In genomic region chr22:37193629-37194191, GRCh38 we compare ENCODE assay signal across 8 cellular contexts. TPM values are rescaled to one million over a fixed set of nuclear protein-coding genes. Genes with fewer than 3 reads are reported as not detected.
DNase-seq lines count a peak whose midpoint lies in the region; ATAC-seq and TF ChIP-seq lines count a peak whose summit lies in the region.

No MANE protein-coding gene starts in this region.

- H3K36me3 Mint-ChIP-seq in MCF 10A (ENCODE audit: insufficient read depth, unreplicated experiment): no peaks in the 10 kb centered on the region
- no peaks in the 10 kb centered on the region for H3K36me3 Mint-ChIP-seq in activated T-cell treated with anti-CD3 and anti-CD28 coated beads, Interleukin-2, amount 50 U/mL, for 4 hours (ENCODE audit: insufficient read depth)

- no peak for TF ChIP-seq POLR2A in breast epithelium (IDR thresholded peaks at IDR 0.05)
- no peak for TF ChIP-seq POLR2A in right lobe of liver (IDR thresholded peaks at IDR 0.05)
- TF ChIP-seq POLR2A in vagina (IDR thresholded peaks at IDR 0.05): no peak

- no peaks in the 10 kb centered on the region for H3K36me3 ChIP-seq in breast epithelium
- H3K36me3 ChIP-seq in right lobe of liver: peaks cover 0 to 4% (median 0%) of the 10 kb centered on the region in 4 donors
- H3K36me3 ChIP-seq in vagina: no peaks in the 10 kb centered on the region

- no peak overlapping the region for H3K4me3 Mint-ChIP-seq in MCF 10A (ENCODE audit: unreplicated experiment)
- H3K4me3 Mint-ChIP-seq in activated T-cell treated with anti-CD3 and anti-CD28 coated beads, Interleukin-2, amount 50 U/mL, for 4 hours: peak overlapping the region; percentile 59

- peak in 1 of 2 donors; percentile 40 for DNase-seq in breast epithelium (ENCODE audit: low spot score in 2 of 2)
- no peak for DNase-seq in MCF 10A (ENCODE audit: unreplicated experiment)
- no peak for DNase-seq in activated T-cell treated with anti-CD3 and anti-CD28 coated beads, Interleukin-2, amount 50 U/mL, for 4 hours
- DNase-seq in right lobe of liver: peak in 1 of 3 donors; percentile 6
- no peak for DNase-seq in vagina (ENCODE audit: extremely low spot score in 2 of 2)
- no peak for DNase-seq in NOMO-1 treated with DMSO at 0.1 percent for 48 hours (lab: John Stamatoyannopoulos, UW; ENCODE audit: unreplicated experiment)
- no peak for DNase-seq in DMS153 (lab: John Stamatoyannopoulos, UW)

- H3K4me1 Mint-ChIP-seq in MCF 10A (ENCODE audit: insufficient read depth, unreplicated experiment): peaks cover 36% of the 10 kb centered on the region
- peaks cover 45% of the 10 kb centered on the region for H3K4me1 Mint-ChIP-seq in activated T-cell treated with anti-CD3 and anti-CD28 coated beads, Interleukin-2, amount 50 U/mL, for 4 hours (ENCODE audit: low read depth)

- TF ChIP-seq CTCF in breast epithelium (IDR thresholded peaks at IDR 0.05) (no peak), MCF 10A (IDR thresholded peaks at IDR 0.05; ENCODE audit: unreplicated experiment) (no peak), right lobe of liver (IDR thresholded peaks at IDR 0.05) (no peak), vagina (IDR thresholded peaks at IDR 0.05) (no peak)

- H3K4me1 ChIP-seq in breast epithelium (peaks cover 15 to 23% of the 10 kb centered on the region in 2 donors), right lobe of liver (peaks cover 0 to 55% (median 23%) of the 10 kb centered on the region in 4 donors), vagina (peaks cover 64% of the 10 kb centered on the region)

- CTCF ChIA-PET in MCF 10A (lab: Yijun Ruan, JAX): interaction anchor here (1.0 kb wide), 1 partner anchor 14 kb away, joined by 3 read pairs; no protein-coding TSS in a partner anchor

- 50% methylated on average over 10 of the region's 10 CpGs for WGBS in right lobe of liver (ENCODE audit: insufficient coverage, low coverage, low lambda C conversion rate, missing lambda C conversion rate)

- ATAC-seq in activated T-cell treated with anti-CD3 and anti-CD28 coated beads, Interleukin-2, amount 50 U/mL, for 4 hours: peak; percentile 27 to 39
- ATAC-seq in right lobe of liver (no peak), GM18502 (IDR thresholded peaks at IDR 0.05; ENCODE audit: poor library complexity, unreplicated experiment) (no peak)

- no peaks in the 10 kb centered on the region for H3K27me3 Mint-ChIP-seq in MCF 10A (ENCODE audit: insufficient read depth, unreplicated experiment)
- no peaks in the 10 kb centered on the region for H3K27me3 Mint-ChIP-seq in activated T-cell treated with anti-CD3 and anti-CD28 coated beads, Interleukin-2, amount 50 U/mL, for 4 hours (ENCODE audit: low read depth)

- no peaks in the 10 kb centered on the region for H3K27me3 ChIP-seq in breast epithelium
- no peaks in the 10 kb centered on the region for H3K27me3 ChIP-seq in right lobe of liver
- no peaks in the 10 kb centered on the region for H3K27me3 ChIP-seq in vagina

- H3K27ac ChIP-seq in breast epithelium (peak overlapping the region; percentile 62 to 74), right lobe of liver (peak overlapping the region; percentile 33 to 49 (median 36)), vagina (peak overlapping the region; percentile 53)

- no peak overlapping the region for H3K27ac Mint-ChIP-seq in MCF 10A (ENCODE audit: low read depth, unreplicated experiment)

- BruUV-seq in MCF 10A (replicated peaks; lab: Mats Ljungman, UMichigan): no TSS peak

- no peaks in the 10 kb centered on the region for H3K9me3 Mint-ChIP-seq in MCF 10A (ENCODE audit: unreplicated experiment)
- H3K9me3 Mint-ChIP-seq in activated T-cell treated with anti-CD3 and anti-CD28 coated beads, Interleukin-2, amount 50 U/mL, for 4 hours: no peaks in the 10 kb centered on the region

- POLR2A ChIA-PET in MCF 10A (lab: Yijun Ruan, JAX): interaction anchor here (0.6 to 1.2 kb wide), 3 partner anchors 15 to 426 kb away, joined by 3 read pairs; partner anchors contain the start of gene IFT27

- H3K9me3 ChIP-seq in breast epithelium (no peaks in the 10 kb centered on the region), right lobe of liver (no peaks in the 10 kb centered on the region), vagina (no peaks in the 10 kb centered on the region)

- no peak overlapping the region for H3K4me3 ChIP-seq in breast epithelium
- no peak overlapping the region for H3K4me3 ChIP-seq in right lobe of liver
- H3K4me3 ChIP-seq in vagina: no peak overlapping the region

- intact Hi-C loops in breast epithelium (cut with DNase I; ENCODE audit: low total_unique reads) (no loop called here), MCF 10A (cut with micrococcal nuclease) (loop anchor here (10.0 kb wide), 1 partner anchor 319 kb away; no protein-coding TSS in a partner anchor), right lobe of liver (cut with DNase I) (no loop called here), vagina (cut with DNase I) (no loop called here)

RNA-seq across cellular contexts. Expression of gene C1QTNF6, which starts 5.7 kb away (rescaled TPM):
- total RNA-seq in breast epithelium (1 to 10 TPM; 2.2 to 3.6 (median 3.5) TPM), MCF 10A (2022) (6.6 and 11.6 TPM in 2 replicates), right lobe of liver (10 to 100 TPM in 2 of 6 experiments, 1 to 10 TPM in 4; 3.3 to 12.6 (median 6.3) TPM), vagina (4.9 TPM)
- 1 to 10 TPM in 2 of 3 donors, under 1 TPM in 1; 0.96 to 2.4 (median 1.2) TPM for total RNA-seq in activated T-cell treated with anti-CD3 and anti-CD28 coated beads, Interleukin-2, amount 50 U/mL, for 4 hours

RNA-seq across cellular contexts. Expression of gene SSTR3, which starts 18.6 kb away (rescaled TPM):
- total RNA-seq in breast epithelium (not detected), MCF 10A (2022) (not detected in 2 replicates), right lobe of liver (not detected), vagina (not detected)
- 1 to 10 TPM; 1.7 to 2.3 (median 1.9) TPM for total RNA-seq in activated T-cell treated with anti-CD3 and anti-CD28 coated beads, Interleukin-2, amount 50 U/mL, for 4 hours

RNA-seq across cellular contexts. Expression of gene IL2RB, which starts 44.0 kb away (rescaled TPM):
- 1 to 10 TPM in 1 of 3 donors, under 1 TPM in 2; 0.15 to 1.3 (median 0.98) TPM for total RNA-seq in breast epithelium
- total RNA-seq in MCF 10A (2022): not detected in 2 replicates
- 100 to 1,000 TPM; 178 to 212 (median 206) TPM for total RNA-seq in activated T-cell treated with anti-CD3 and anti-CD28 coated beads, Interleukin-2, amount 50 U/mL, for 4 hours
- total RNA-seq in right lobe of liver: 1 to 10 TPM; 1.2 to 8.6 (median 2.0) TPM
- 3.7 TPM for total RNA-seq in vagina

RNA-seq across cellular contexts. Expression of gene RAC2, which starts 50.4 kb away (rescaled TPM):
- total RNA-seq in breast epithelium (10 to 100 TPM; 10.5 to 12.0 (median 11.5) TPM), MCF 10A (2022) (42.4 and 52.6 TPM in 2 replicates), right lobe of liver (10 to 100 TPM in 1 of 6 experiments, 1 to 10 TPM in 5; 3.4 to 12.9 (median 6.5) TPM), vagina (15.7 TPM)
- 100 to 1,000 TPM; 388 to 432 (median 395) TPM for total RNA-seq in activated T-cell treated with anti-CD3 and anti-CD28 coated beads, Interleukin-2, amount 50 U/mL, for 4 hours

Comparison
In these comparisons a context has a peak if more than half of its experiments do, and no peak if none do; other contexts are left out.
1. ATAC-seq: peak in activated T-cell treated with anti-CD3 and anti-CD28 coated beads, Interleukin-2, amount 50 U/mL, for 4 hours (2 of 2); none in right lobe of liver (0 of 4) and GM18502 (single experiment).
2. RNA of gene IL2RB, which starts 44.0 kb away (total RNA-seq): 178 to 212 TPM in activated T-cell treated with anti-CD3 and anti-CD28 coated beads, Interleukin-2, amount 50 U/mL, for 4 hours; 3.7 TPM in vagina (single experiment), 1.2 to 8.6 TPM in right lobe of liver, 0.15 to 1.3 TPM in breast epithelium and not detected in MCF 10A; every median in the first group is over 10 times any median in the second.
3. Peak in every context shown above with its lines, with median percentiles within 50 percentile points of each other: H3K27ac ChIP-seq.